Comparison of ENCODE assay signal across 28 cellular contexts in genomic region chr10:24289235-24289634, GRCh38.
DNase-seq lines count a peak whose midpoint lies in the region; ATAC-seq and TF ChIP-seq lines count a peak whose summit lies in the region.
"Had no signal": no experiment of that assay in that cellular context is flagged by ENCODE, and none has a peak within 500 bp of the region (broad histone marks: within the 10 kb centered on the region; RNA-seq: fewer than 3 reads in every experiment).

No MANE protein-coding gene starts in this region.

- peak overlapping the region; percentile 6 for H2BK5ac ChIP-seq in trophoblast cell (ENCODE audit: low read depth, low read length, poor library complexity)

- no peak overlapping the region for H4K91ac ChIP-seq in trophoblast cell (ENCODE audit: low read depth, low read length)

- H3K4me3 ChIP-seq in trophoblast cell (ENCODE audit: low read depth, low read length) = no peak overlapping the region
- H3K4me3 ChIP-seq: A549; BLaER1 treated with 17β-estradiol and CSF1 and Interleukin-3, amounts not matched to agents 10 nM and 100 nM; GM12878; K562; PC-9; SJSA1 had no signal

- no peak overlapping the region for H4K12ac ChIP-seq in trophoblast cell (ENCODE audit: low read depth, low read length)

- no peak overlapping the region for H3K9ac ChIP-seq in trophoblast cell (ENCODE audit: low read length)
- H3K9ac ChIP-seq: BLaER1 treated with 17β-estradiol and CSF1 and Interleukin-3, amounts not matched to agents 10 nM and 100 nM had no signal

- no peak overlapping the region for H3K23ac ChIP-seq in trophoblast cell (ENCODE audit: low read length)

- no peaks in the 10 kb centered on the region for H3K27me3 Mint-ChIP-seq in WTC11 (ENCODE audit: low read depth)
- H3K27me3 Mint-ChIP-seq in activated naive CD4-positive, alpha-beta T cell treated with anti-CD3 and anti-CD28 coated beads, Interleukin-2, amount 10 ng/mL, durations not matched to agents 7 days and 5 days = no peaks in the 10 kb centered on the region

- ATAC-seq in WTC11 (no peak), HG02885 (IDR thresholded peaks at IDR 0.05; ENCODE audit: poor library complexity, unreplicated experiment) (no peak), GM18861 (IDR thresholded peaks at IDR 0.05; ENCODE audit: unreplicated experiment) (no peak)
- ATAC-seq: A549, GM12878, K562 had no signal

- no peak overlapping the region for H2BK120ac ChIP-seq in trophoblast cell (ENCODE audit: insufficient read depth, low read length, poor library complexity)

- peaks cover 42% of the 10 kb centered on the region for H3K36me3 Mint-ChIP-seq in WTC11
- no peaks in the 10 kb centered on the region for H3K36me3 Mint-ChIP-seq in activated naive CD4-positive, alpha-beta T cell treated with anti-CD3 and anti-CD28 coated beads, Interleukin-2, amount 10 ng/mL, durations not matched to agents 7 days and 5 days
- H3K36me3 Mint-ChIP-seq: CD4-positive, alpha-beta memory T cell had no signal

- H3K27me3 ChIP-seq in trophoblast cell (ENCODE audit: insufficient read depth, low read length) = no peaks in the 10 kb centered on the region
- H3K27me3 ChIP-seq: BLaER1 treated with 17β-estradiol and CSF1 and Interleukin-3, amounts not matched to agents 10 nM and 100 nM; SJSA1 had no signal

- H3K4me1 ChIP-seq in trophoblast cell (ENCODE audit: control insufficient read depth in 1 of 2, insufficient read depth in 2 of 2, low read length in 2 of 2) = peaks cover 4 to 9% of the 10 kb centered on the region in 2 experiments
- H3K4me1 ChIP-seq: A549; BLaER1 treated with 17β-estradiol and CSF1 and Interleukin-3, amounts not matched to agents 10 nM and 100 nM; SJSA1 had no signal

- CTCF ChIA-PET in WTC11 (lab: Charles Lee) = no interaction called here
- CTCF ChIA-PET in activated naive CD4-positive, alpha-beta T cell treated with anti-CD3 and anti-CD28 coated beads, Interleukin-2, amount 10 ng/mL, durations not matched to agents 7 days and 5 days (lab: Charles Lee) = no interaction called here

- H3K79me2 ChIP-seq in trophoblast cell (ENCODE audit: control insufficient read depth, insufficient read depth, low read length, poor library complexity) = peaks cover 14% of the 10 kb centered on the region

- POLR2A ChIA-PET in WTC11 (lab: Charles Lee) = no interaction called here

- peaks cover 42% of the 10 kb centered on the region for H3K4me1 Mint-ChIP-seq in WTC11
- no peaks in the 10 kb centered on the region for H3K4me1 Mint-ChIP-seq in activated naive CD4-positive, alpha-beta T cell treated with anti-CD3 and anti-CD28 coated beads, Interleukin-2, amount 10 ng/mL, durations not matched to agents 7 days and 5 days
- H3K4me1 Mint-ChIP-seq: CD4-positive, alpha-beta memory T cell had no signal

- no peak overlapping the region for H3K4me2 ChIP-seq in trophoblast cell (ENCODE audit: low read length)
- H3K4me2 ChIP-seq: A549; BLaER1 treated with 17β-estradiol and CSF1 and Interleukin-3, amounts not matched to agents 10 nM and 100 nM; PC-9 had no signal

- no peak overlapping the region for H2BK12ac ChIP-seq in trophoblast cell (ENCODE audit: low read length)

- H4K8ac ChIP-seq in trophoblast cell (ENCODE audit: low read depth, low read length) = no peak overlapping the region

- no CpG with 5 or more reads among the region's 3 CpGs for WGBS in trophoblast cell (ENCODE audit: extremely low coverage, insufficient coverage, insufficient read length)

- no peak overlapping the region for H3K4me3 Mint-ChIP-seq in WTC11
- H3K4me3 Mint-ChIP-seq in activated naive CD4-positive, alpha-beta T cell treated with anti-CD3 and anti-CD28 coated beads, Interleukin-2, amount 10 ng/mL, durations not matched to agents 7 days and 5 days = no peak overlapping the region
- H3K4me3 Mint-ChIP-seq: CD4-positive, alpha-beta memory T cell had no signal

- peaks cover 1% of the 10 kb centered on the region for H3K79me1 ChIP-seq in trophoblast cell (ENCODE audit: low read length)

- no peak for DNase-seq in WTC11 (ENCODE audit: low spot score)
- DNase-seq in epithelial cell of prostate (ENCODE audit: low read depth, low spot score) = no peak
- DNase-seq in trophoblast cell = no peak
- DNase-seq in activated naive CD4-positive, alpha-beta T cell treated with anti-CD3 and anti-CD28 coated beads, Interleukin-2, amount 10 ng/mL, durations not matched to agents 7 days and 5 days = no peak
- DNase-seq in GM19238 (ENCODE audit: insufficient read length, low spot score) = no peak
- DNase-seq: AML-193; CD4-positive, alpha-beta memory T cell; COR-L47; DMS 273 treated with DMSO at 0.1 percent for 48 hours; DMS79; EL; GDM1; Kasumi-1; MV-4-11; NCI-H1105 treated with DMSO at 0.1 percent for 48 hours; NCI-H146; NCI-H2029; NCI-H526 treated with DMSO at 0.1 percent for 48 hours; PC-9; Right ventricle myocardium superior; RPMI8226 had no signal

- no peak overlapping the region for H2AK5ac ChIP-seq in trophoblast cell (ENCODE audit: low read length)

- H3K27ac Mint-ChIP-seq in WTC11 = peak overlapping the region; percentile 28
- no peak overlapping the region for H3K27ac Mint-ChIP-seq in activated naive CD4-positive, alpha-beta T cell treated with anti-CD3 and anti-CD28 coated beads, Interleukin-2, amount 10 ng/mL, durations not matched to agents 7 days and 5 days

- no peaks in the 10 kb centered on the region for H3K9me3 ChIP-seq in trophoblast cell (ENCODE audit: insufficient read depth, low read depth, low read length)

- peak overlapping the region; percentile 64 for H3K27ac ChIP-seq in epithelial cell of prostate
- H3K27ac ChIP-seq in trophoblast cell (ENCODE audit: low read depth, low read length) = no peak overlapping the region
- H3K27ac ChIP-seq: A549; BLaER1 treated with 17β-estradiol and CSF1 and Interleukin-3, amounts not matched to agents 10 nM and 100 nM; PC-9; SJSA1 had no signal

- H3K9me3 Mint-ChIP-seq in WTC11 = peaks cover 20% of the 10 kb centered on the region
- peaks cover 7% of the 10 kb centered on the region for H3K9me3 Mint-ChIP-seq in activated naive CD4-positive, alpha-beta T cell treated with anti-CD3 and anti-CD28 coated beads, Interleukin-2, amount 10 ng/mL, durations not matched to agents 7 days and 5 days

- H2AFZ ChIP-seq in trophoblast cell (ENCODE audit: insufficient read depth, low read length, poor library complexity) = no peak overlapping the region
- H2AFZ ChIP-seq: PC-9 had no signal

- H3K4ac ChIP-seq in trophoblast cell (ENCODE audit: low read depth, low read length) = peak overlapping the region; percentile 35

- TF ChIP-seq CTCF in WTC11 (IDR thresholded peaks at IDR 0.05) = no peak

- H3K14ac ChIP-seq in trophoblast cell (ENCODE audit: low read length) = no peak overlapping the region

- peak overlapping the region; percentile 11 for H3K18ac ChIP-seq in trophoblast cell (ENCODE audit: low read length)

- H3K36me3 ChIP-seq in trophoblast cell (ENCODE audit: control insufficient read depth in 1 of 2, insufficient read depth in 2 of 2, low read length in 2 of 2) = peaks cover 15 to 25% of the 10 kb centered on the region in 2 experiments
- H3K36me3 ChIP-seq: SJSA1 had no signal

TF ChIP-seq in WTC11, 78 proteins besides CTCF, POLR2A, EP300 and RAD21 (continues in another document):
- TF ChIP-seq, protein P1, sequence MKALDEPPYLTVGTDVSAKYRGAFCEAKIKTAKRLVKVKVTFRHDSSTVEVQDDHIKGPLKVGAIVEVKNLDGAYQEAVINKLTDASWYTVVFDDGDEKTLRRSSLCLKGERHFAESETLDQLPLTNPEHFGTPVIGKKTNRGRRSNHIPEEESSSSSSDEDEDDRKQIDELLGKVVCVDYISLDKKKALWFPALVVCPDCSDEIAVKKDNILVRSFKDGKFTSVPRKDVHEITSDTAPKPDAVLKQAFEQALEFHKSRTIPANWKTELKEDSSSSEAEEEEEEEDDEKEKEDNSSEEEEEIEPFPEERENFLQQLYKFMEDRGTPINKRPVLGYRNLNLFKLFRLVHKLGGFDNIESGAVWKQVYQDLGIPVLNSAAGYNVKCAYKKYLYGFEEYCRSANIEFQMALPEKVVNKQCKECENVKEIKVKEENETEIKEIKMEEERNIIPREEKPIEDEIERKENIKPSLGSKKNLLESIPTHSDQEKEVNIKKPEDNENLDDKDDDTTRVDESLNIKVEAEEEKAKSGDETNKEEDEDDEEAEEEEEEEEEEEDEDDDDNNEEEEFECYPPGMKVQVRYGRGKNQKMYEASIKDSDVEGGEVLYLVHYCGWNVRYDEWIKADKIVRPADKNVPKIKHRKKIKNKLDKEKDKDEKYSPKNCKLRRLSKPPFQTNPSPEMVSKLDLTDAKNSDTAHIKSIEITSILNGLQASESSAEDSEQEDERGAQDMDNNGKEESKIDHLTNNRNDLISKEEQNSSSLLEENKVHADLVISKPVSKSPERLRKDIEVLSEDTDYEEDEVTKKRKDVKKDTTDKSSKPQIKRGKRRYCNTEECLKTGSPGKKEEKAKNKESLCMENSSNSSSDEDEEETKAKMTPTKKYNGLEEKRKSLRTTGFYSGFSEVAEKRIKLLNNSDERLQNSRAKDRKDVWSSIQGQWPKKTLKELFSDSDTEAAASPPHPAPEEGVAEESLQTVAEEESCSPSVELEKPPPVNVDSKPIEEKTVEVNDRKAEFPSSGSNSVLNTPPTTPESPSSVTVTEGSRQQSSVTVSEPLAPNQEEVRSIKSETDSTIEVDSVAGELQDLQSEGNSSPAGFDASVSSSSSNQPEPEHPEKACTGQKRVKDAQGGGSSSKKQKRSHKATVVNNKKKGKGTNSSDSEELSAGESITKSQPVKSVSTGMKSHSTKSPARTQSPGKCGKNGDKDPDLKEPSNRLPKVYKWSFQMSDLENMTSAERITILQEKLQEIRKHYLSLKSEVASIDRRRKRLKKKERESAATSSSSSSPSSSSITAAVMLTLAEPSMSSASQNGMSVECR (CRISPR knock-in tag; IDR thresholded peaks at IDR 0.05; ENCODE audit: borderline replicate concordance) = no peak
- TF ChIP-seq RORB (CRISPR knock-in tag; IDR thresholded peaks at IDR 0.05) (no peak), EMX1 (CRISPR knock-in tag; IDR thresholded peaks at IDR 0.05) (no peak), ZNF423 (CRISPR knock-in tag; IDR thresholded peaks at IDR 0.05) (no peak), TP53 (CRISPR knock-in tag; IDR thresholded peaks at IDR 0.05) (no peak), SMAD4 (CRISPR knock-in tag; IDR thresholded peaks at IDR 0.05) (no peak), MYBL2 (CRISPR knock-in tag; IDR thresholded peaks at IDR 0.05) (no peak), PREB (CRISPR knock-in tag; IDR thresholded peaks at IDR 0.05; ENCODE audit: borderline replicate concordance) (no peak), CREM (CRISPR knock-in tag; IDR thresholded peaks at IDR 0.05) (no peak), NR3C1 (CRISPR knock-in tag; conservative IDR thresholded peaks at IDR 0.05; ENCODE audit: low read depth) (no peak), ZNF232 (CRISPR knock-in tag; IDR thresholded peaks at IDR 0.05) (no peak)
